Comparison of ENCODE assay signal across 1 cellular context in genomic region chr9:124394167-124394566, GRCh38.
TF ChIP-seq lines count a peak whose summit lies in the region.

No MANE protein-coding gene starts in this region.

TF ChIP-seq in GM12878, 131 proteins besides CTCF, POLR2A, EP300 and RAD21:
- 0 out of 2 replicates have a peak, but pooled peaks have one; percentile 27 for TF ChIP-seq RUNX3 (IDR thresholded peaks at IDR 0.05; ENCODE audit: low read length)
- no peak for TF ChIP-seq PAX8 (IDR thresholded peaks at IDR 0.05)
